9 cellular contexts compared by ENCODE assay signal in genomic region chr19:10086904-10087256, GRCh38. TPM values are rescaled to one million over a fixed set of nuclear protein-coding genes. Genes with fewer than 3 reads are reported as not detected.
DNase-seq lines count a peak whose midpoint lies in the region; ATAC-seq and TF ChIP-seq lines count a peak whose summit lies in the region.
"Had no signal": no experiment of that assay in that cellular context is flagged by ENCODE, and none has a peak within 500 bp of the region (broad histone marks: within the 10 kb centered on the region; RNA-seq: fewer than 3 reads in every experiment).

No MANE protein-coding gene starts in this region.

- H3K27ac ChIP-seq in hepatocyte, result peak overlapping the region; percentile 64

- peaks cover 3% of the 10 kb centered on the region for H3K79me2 ChIP-seq in hepatocyte

- no peaks in the 10 kb centered on the region for H3K4me1 ChIP-seq in hepatocyte (ENCODE audit: insufficient read depth)

- intact Hi-C loops in activated T-helper 2 cell treated with anti-CD3 and anti-CD28 coated beads, Interferon-gamma antibody, Interleukin-2, Interleukin-4, amounts not matched to agents 10 μg/mL and 5 μg/mL and 100 μg/mL, durations not matched to agents 14 hours and 24 hours and 36 hours (cut with micrococcal nuclease), result no loop called here

- no peaks in the 10 kb centered on the region for H3K36me3 ChIP-seq in hepatocyte (replicated peaks; ENCODE audit: insufficient read depth, low read depth)

- H3K4me1 Mint-ChIP-seq in HFFc6 (ENCODE audit: low read depth), result no peaks in the 10 kb centered on the region
- H3K4me1 Mint-ChIP-seq in activated T-helper 2 cell treated with anti-CD3 and anti-CD28 coated beads, Interferon-gamma antibody, Interleukin-2, Interleukin-4, amounts not matched to agents 10 μg/mL and 5 μg/mL and 100 μg/mL, durations not matched to agents 14 hours and 24 hours and 36 hours (ENCODE audit: low read depth), result peaks cover 11% of the 10 kb centered on the region

- peak overlapping the region; percentile 85 for H3K4me3 Mint-ChIP-seq in HFFc6
- H3K4me3 Mint-ChIP-seq in activated T-helper 2 cell treated with anti-CD3 and anti-CD28 coated beads, Interferon-gamma antibody, Interleukin-2, Interleukin-4, amounts not matched to agents 10 μg/mL and 5 μg/mL and 100 μg/mL, durations not matched to agents 14 hours and 24 hours and 36 hours (ENCODE audit: low read depth), result peak overlapping the region; percentile 81

- WGBS in hepatocyte (ENCODE audit: low lambda C conversion rate, missing lambda C conversion rate), result 11% methylated on average over 20 of the region's 26 CpGs

- no peaks in the 10 kb centered on the region for H3K9me3 Mint-ChIP-seq in HFFc6
- no peaks in the 10 kb centered on the region for H3K9me3 Mint-ChIP-seq in activated T-helper 2 cell treated with anti-CD3 and anti-CD28 coated beads, Interferon-gamma antibody, Interleukin-2, Interleukin-4, amounts not matched to agents 10 μg/mL and 5 μg/mL and 100 μg/mL, durations not matched to agents 14 hours and 24 hours and 36 hours

- ATAC-seq in HG03045 (IDR thresholded peaks at IDR 0.05; ENCODE audit: unreplicated experiment), result no peak

- H3K27me3 ChIP-seq in hepatocyte, result no peaks in the 10 kb centered on the region

- H3K4me2 ChIP-seq in hepatocyte, result peak overlapping the region; percentile 99

- H3K36me3 Mint-ChIP-seq in HFFc6 (ENCODE audit: low read depth), result peaks cover 9% of the 10 kb centered on the region
- H3K36me3 Mint-ChIP-seq in activated T-helper 2 cell treated with anti-CD3 and anti-CD28 coated beads, Interferon-gamma antibody, Interleukin-2, Interleukin-4, amounts not matched to agents 10 μg/mL and 5 μg/mL and 100 μg/mL, durations not matched to agents 14 hours and 24 hours and 36 hours (ENCODE audit: low read depth), result peaks cover 33% of the 10 kb centered on the region

- DNase-seq in HFFc6 (no peak), hepatocyte (ENCODE audit: low spot score) (no peak), hepatic stellate cell (ENCODE audit: low spot score) (no peak), SW 1271 (lab: John Stamatoyannopoulos, UW) (no peak), GOT3 (lab: John Stamatoyannopoulos, UW) (no peak)
- no peak for DNase-seq in activated T-helper 2 cell treated with anti-CD3 and anti-CD28 coated beads, Interferon-gamma antibody, Interleukin-2, Interleukin-4, amounts not matched to agents 10 μg/mL and 5 μg/mL and 100 μg/mL, durations not matched to agents 14 hours and 24 hours and 36 hours (ENCODE audit: low spot score)
- peak; percentile 66 for DNase-seq in stimulated activated CD4-positive, alpha-beta T cell treated with anti-CD3 and anti-CD28 coated beads, Interleukin-15, amount 100 ng/mL, for 24 hours

- peak overlapping the region; percentile 93 for H2AFZ ChIP-seq in hepatocyte

- no peaks in the 10 kb centered on the region for H4K20me1 ChIP-seq in hepatocyte (ENCODE audit: insufficient read depth, poor library complexity, severe bottlenecking)

- H3K27me3 Mint-ChIP-seq in HFFc6 (ENCODE audit: insufficient read depth), result peaks cover 4% of the 10 kb centered on the region; the same call in 1 of the 2 replicates
- H3K27me3 Mint-ChIP-seq in activated T-helper 2 cell treated with anti-CD3 and anti-CD28 coated beads, Interferon-gamma antibody, Interleukin-2, Interleukin-4, amounts not matched to agents 10 μg/mL and 5 μg/mL and 100 μg/mL, durations not matched to agents 14 hours and 24 hours and 36 hours (ENCODE audit: low read depth), result no peaks in the 10 kb centered on the region

- TF ChIP-seq CTCF in HFFc6 (IDR thresholded peaks at IDR 0.05) (no peak), hepatocyte (IDR thresholded peaks at IDR 0.05; ENCODE audit: poor library complexity) (no peak)

- no peaks in the 10 kb centered on the region for H3K9me3 ChIP-seq in hepatocyte (ENCODE audit: low read depth)

- H3K9me2 ChIP-seq in hepatocyte (replicated peaks; ENCODE audit: insufficient read depth), result no peaks in the 10 kb centered on the region

- H3K4me3 ChIP-seq in hepatocyte, result peak overlapping the region; percentile 89

- no peak overlapping the region for H3K27ac Mint-ChIP-seq in HFFc6
- H3K27ac Mint-ChIP-seq in activated T-helper 2 cell treated with anti-CD3 and anti-CD28 coated beads, Interferon-gamma antibody, Interleukin-2, Interleukin-4, amounts not matched to agents 10 μg/mL and 5 μg/mL and 100 μg/mL, durations not matched to agents 14 hours and 24 hours and 36 hours, result peak overlapping the region; percentile 58

RNA-seq across cellular contexts. Expression of gene SHFL, which starts 0.8 kb away (rescaled TPM):
- total RNA-seq in HFFc6 (2021; fragmentation: NEBNext Ultra II Directional; extraction: Animal tissue kit (Norgen Biotek cat#: 25700)), result 10 to 100 TPM; 16.9 to 26.2 (median 21.1) TPM
- total RNA-seq in activated T-helper 2 cell treated with anti-CD3 and anti-CD28 coated beads, Interferon-gamma antibody, Interleukin-2, Interleukin-4, amounts not matched to agents 10 μg/mL and 5 μg/mL and 100 μg/mL, durations not matched to agents 14 hours and 24 hours and 36 hours, result 56.1 and 56.2 TPM in 2 replicates
- total RNA-seq in hepatocyte, result 26.0 and 28.7 TPM in 2 replicates
- 48.7 and 50.9 TPM in 2 replicates for polyA plus RNA-seq in hepatocyte

RNA-seq across cellular contexts. Expression of gene ANGPTL6, which starts 15.6 kb away (rescaled TPM):
- under 1 TPM in 2 of 6 experiments, not detected in 4; 0.09 to 0.15 TPM for total RNA-seq in HFFc6 (2021; fragmentation: NEBNext Ultra II Directional; extraction: Animal tissue kit (Norgen Biotek cat#: 25700))
- 7.7 and 8.0 TPM in 2 replicates for total RNA-seq in activated T-helper 2 cell treated with anti-CD3 and anti-CD28 coated beads, Interferon-gamma antibody, Interleukin-2, Interleukin-4, amounts not matched to agents 10 μg/mL and 5 μg/mL and 100 μg/mL, durations not matched to agents 14 hours and 24 hours and 36 hours
- 3.9 and 5.9 TPM in 2 replicates for total RNA-seq in hepatocyte
- 4.7 and 5.5 TPM in 2 replicates for polyA plus RNA-seq in hepatocyte
- total RNA-seq: NCI-H460 had no signal

RNA-seq across cellular contexts. Expression of gene PPAN, which starts 19.3 kb away (rescaled TPM):
- 10 to 100 TPM; 36.4 to 42.2 (median 41.0) TPM for total RNA-seq in HFFc6 (2021; fragmentation: NEBNext Ultra II Directional; extraction: Animal tissue kit (Norgen Biotek cat#: 25700))
- total RNA-seq in activated T-helper 2 cell treated with anti-CD3 and anti-CD28 coated beads, Interferon-gamma antibody, Interleukin-2, Interleukin-4, amounts not matched to agents 10 μg/mL and 5 μg/mL and 100 μg/mL, durations not matched to agents 14 hours and 24 hours and 36 hours, result 160 and 162 TPM in 2 replicates
- 15.0 and 15.5 TPM in 2 replicates for total RNA-seq in hepatocyte
- polyA plus RNA-seq in hepatocyte, result 26.0 and 41.9 TPM in 2 replicates

RNA-seq across cellular contexts. Expression of gene P2RY11, which starts 24.6 kb away (rescaled TPM):
- 1 to 10 TPM; 4.5 to 9.9 (median 5.4) TPM for total RNA-seq in HFFc6 (2021; fragmentation: NEBNext Ultra II Directional; extraction: Animal tissue kit (Norgen Biotek cat#: 25700))
- 41.8 and 46.5 TPM in 2 replicates for total RNA-seq in activated T-helper 2 cell treated with anti-CD3 and anti-CD28 coated beads, Interferon-gamma antibody, Interleukin-2, Interleukin-4, amounts not matched to agents 10 μg/mL and 5 μg/mL and 100 μg/mL, durations not matched to agents 14 hours and 24 hours and 36 hours
- 2.7 and 3.8 TPM in 2 replicates for total RNA-seq in hepatocyte
- 6.1 TPM in 2 replicates for polyA plus RNA-seq in hepatocyte

RNA-seq across cellular contexts. Expression of gene EIF3G, which starts 32.8 kb away (rescaled TPM):
- 100 to 1,000 TPM; 261 to 303 (median 279) TPM for total RNA-seq in HFFc6 (2021; fragmentation: NEBNext Ultra II Directional; extraction: Animal tissue kit (Norgen Biotek cat#: 25700))
- 303 and 306 TPM in 2 replicates for total RNA-seq in activated T-helper 2 cell treated with anti-CD3 and anti-CD28 coated beads, Interferon-gamma antibody, Interleukin-2, Interleukin-4, amounts not matched to agents 10 μg/mL and 5 μg/mL and 100 μg/mL, durations not matched to agents 14 hours and 24 hours and 36 hours
- 138 and 169 TPM in 2 replicates for total RNA-seq in hepatocyte
- 134 and 157 TPM in 2 replicates for polyA plus RNA-seq in hepatocyte
